1 cellular context compared by ENCODE assay signal in genomic region chr10:65622608-65623007, GRCh38.
TF ChIP-seq lines count a peak whose summit lies in the region.

No MANE protein-coding gene starts in this region.

TF ChIP-seq in HepG2, 621 proteins besides CTCF, POLR2A, EP300 and RAD21 (continued from another document):
- TF ChIP-seq KDM3A (CRISPR knock-in tag; IDR thresholded peaks at IDR 0.05; ENCODE audit: low read depth) (no peak), ZNF780A (CRISPR knock-in tag; IDR thresholded peaks at IDR 0.05) (no peak)
- TF ChIP-seq, protein P1, sequence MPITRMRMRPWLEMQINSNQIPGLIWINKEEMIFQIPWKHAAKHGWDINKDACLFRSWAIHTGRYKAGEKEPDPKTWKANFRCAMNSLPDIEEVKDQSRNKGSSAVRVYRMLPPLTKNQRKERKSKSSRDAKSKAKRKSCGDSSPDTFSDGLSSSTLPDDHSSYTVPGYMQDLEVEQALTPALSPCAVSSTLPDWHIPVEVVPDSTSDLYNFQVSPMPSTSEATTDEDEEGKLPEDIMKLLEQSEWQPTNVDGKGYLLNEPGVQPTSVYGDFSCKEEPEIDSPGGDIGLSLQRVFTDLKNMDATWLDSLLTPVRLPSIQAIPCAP (CRISPR knock-in tag; IDR thresholded peaks at IDR 0.05; ENCODE audit: low read depth): no peak
- TF ChIP-seq, protein P2, sequence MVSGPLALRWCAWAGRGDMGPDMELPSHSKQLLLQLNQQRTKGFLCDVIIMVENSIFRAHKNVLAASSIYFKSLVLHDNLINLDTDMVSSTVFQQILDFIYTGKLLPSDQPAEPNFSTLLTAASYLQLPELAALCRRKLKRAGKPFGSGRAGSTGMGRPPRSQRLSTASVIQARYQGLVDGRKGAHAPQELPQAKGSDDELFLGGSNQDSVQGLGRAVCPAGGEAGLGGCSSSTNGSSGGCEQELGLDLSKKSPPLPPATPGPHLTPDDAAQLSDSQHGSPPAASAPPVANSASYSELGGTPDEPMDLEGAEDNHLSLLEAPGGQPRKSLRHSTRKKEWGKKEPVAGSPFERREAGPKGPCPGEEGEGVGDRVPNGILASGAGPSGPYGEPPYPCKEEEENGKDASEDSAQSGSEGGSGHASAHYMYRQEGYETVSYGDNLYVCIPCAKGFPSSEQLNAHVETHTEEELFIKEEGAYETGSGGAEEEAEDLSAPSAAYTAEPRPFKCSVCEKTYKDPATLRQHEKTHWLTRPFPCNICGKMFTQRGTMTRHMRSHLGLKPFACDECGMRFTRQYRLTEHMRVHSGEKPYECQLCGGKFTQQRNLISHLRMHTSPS (CRISPR knock-in tag; IDR thresholded peaks at IDR 0.05; ENCODE audit: low read depth): no peak
